8 cellular contexts compared by ENCODE assay signal in the genomic region with DNA sequence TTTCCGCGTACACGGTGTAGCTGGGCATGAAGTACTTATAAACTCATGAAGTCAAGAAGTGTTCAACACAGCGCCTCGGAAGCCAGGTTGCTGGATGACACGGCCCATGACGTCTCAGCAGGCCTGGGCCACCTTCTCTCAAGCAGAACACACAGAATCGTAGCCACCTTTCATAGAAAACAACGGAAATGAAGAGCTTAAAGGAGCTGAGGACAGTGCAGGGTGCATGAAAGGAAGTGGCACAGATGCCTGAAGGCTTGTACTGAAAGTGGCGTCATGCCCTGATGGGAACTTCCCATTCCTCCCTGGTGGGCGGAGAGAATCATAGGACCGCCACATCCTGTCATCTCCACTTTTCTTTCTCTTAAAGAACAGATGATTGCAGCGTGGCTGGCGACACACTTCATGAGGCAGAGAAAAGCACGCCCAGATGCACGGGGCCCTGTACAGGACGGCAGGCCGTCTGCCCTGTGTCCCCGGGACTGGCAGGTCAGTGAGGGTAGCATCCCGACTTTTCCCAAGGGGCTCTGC. TPM values are rescaled to one million over a fixed set of nuclear protein-coding genes. Genes with fewer than 3 reads are reported as not detected.
DNase-seq lines count a peak whose midpoint lies in the region; ATAC-seq and TF ChIP-seq lines count a peak whose summit lies in the region.

No MANE protein-coding gene starts in this region.

- H3K9me3 ChIP-seq in Peyer's patch (no peaks in the 10 kb centered on the region), HAP-1 (no peaks in the 10 kb centered on the region)

- no peak for TF ChIP-seq CTCF in GM13976 (IDR thresholded peaks at IDR 0.05; ENCODE audit: borderline replicate concordance, control extremely low read depth, extremely low read depth, insufficient read depth, missing control alignments)
- TF ChIP-seq CTCF in Peyer's patch (IDR thresholded peaks at IDR 0.05), result no peak

- no peak overlapping the region for H3K9ac ChIP-seq in rectal smooth muscle tissue (ENCODE audit: low read length)

- H3K36me3 Mint-ChIP-seq in activated naive CD4-positive, alpha-beta T cell treated with anti-CD3 and anti-CD28 coated beads, Interleukin-2, amount 10 ng/mL, durations not matched to agents 7 days and 5 days, result peaks cover 18% of the 10 kb centered on the region
- H3K36me3 Mint-ChIP-seq in immature natural killer cell, result peaks cover 0 to 6% (median 0%) of the 10 kb centered on the region in 3 donors

- H3K36me3 ChIP-seq in Peyer's patch (no peaks in the 10 kb centered on the region), rectal smooth muscle tissue (ENCODE audit: control insufficient read depth, insufficient read depth, low read length) (no peaks in the 10 kb centered on the region), HAP-1 (replicated peaks) (no peaks in the 10 kb centered on the region)

- no peaks in the 10 kb centered on the region for H3K9me3 Mint-ChIP-seq in activated naive CD4-positive, alpha-beta T cell treated with anti-CD3 and anti-CD28 coated beads, Interleukin-2, amount 10 ng/mL, durations not matched to agents 7 days and 5 days
- no peaks in the 10 kb centered on the region for H3K9me3 Mint-ChIP-seq in immature natural killer cell

- TF ChIP-seq POLR2A in Peyer's patch (IDR thresholded peaks at IDR 0.05), result no peak

- H3K27me3 ChIP-seq in Peyer's patch (no peaks in the 10 kb centered on the region), rectal smooth muscle tissue (ENCODE audit: control insufficient read depth, insufficient read depth, low read length) (no peaks in the 10 kb centered on the region), HAP-1 (ENCODE audit: low read depth) (no peaks in the 10 kb centered on the region)

- H3K4me1 ChIP-seq in Peyer's patch (peaks cover 0 to 12% (median 0%) of the 10 kb centered on the region in 4 donors), rectal smooth muscle tissue (ENCODE audit: control insufficient read depth, insufficient read depth, low read length) (peaks cover 21% of the 10 kb centered on the region), HAP-1 (no peaks in the 10 kb centered on the region)

- H3K4me1 Mint-ChIP-seq in activated naive CD4-positive, alpha-beta T cell treated with anti-CD3 and anti-CD28 coated beads, Interleukin-2, amount 10 ng/mL, durations not matched to agents 7 days and 5 days, result peaks cover 12% of the 10 kb centered on the region
- peaks cover 3 to 8% of the 10 kb centered on the region in 2 donors for H3K4me1 Mint-ChIP-seq in immature natural killer cell

- H3K27ac ChIP-seq in Peyer's patch (peak overlapping the region; percentile 8 to 76 (median 35)), rectal smooth muscle tissue (ENCODE audit: low read depth, low read length) (peak overlapping the region; percentile 55)

- H3K27ac Mint-ChIP-seq in activated naive CD4-positive, alpha-beta T cell treated with anti-CD3 and anti-CD28 coated beads, Interleukin-2, amount 10 ng/mL, durations not matched to agents 7 days and 5 days, result no peak overlapping the region
- H3K27ac Mint-ChIP-seq in immature natural killer cell, result peak overlapping the region in 2 of 6 donors; percentile 37 to 73

- peak overlapping the region in 2 of 4 donors; percentile 9 to 22 for H3K4me3 ChIP-seq in Peyer's patch
- H3K4me3 ChIP-seq in rectal smooth muscle tissue (ENCODE audit: low read length), result no peak overlapping the region
- no peak overlapping the region for H3K4me3 ChIP-seq in HAP-1

- in situ Hi-C loops in GM13976 (cut with MboI; ENCODE audit: low sequenced_read_pairs, unreplicated experiment), result no loop called here
- in situ Hi-C loops in HAP-1 (cut with MboI; ENCODE audit: low sequenced_read_pairs), result no loop called here

- CTCF ChIA-PET in activated naive CD4-positive, alpha-beta T cell treated with anti-CD3 and anti-CD28 coated beads, Interleukin-2, amount 10 ng/mL, durations not matched to agents 7 days and 5 days (lab: Charles Lee), result interaction anchor here (1.8 to 2.2 kb wide), 2 partner anchors 11 to 97 kb away, joined by 5 to 14 read pairs; no protein-coding TSS in a partner anchor

- DNase-seq in GM13976 (ENCODE audit: low spot score) (peak; percentile 79), Peyer's patch (peak; percentile 45 to 91 (median 87)), immature natural killer cell (no peak), NCI-H2227 treated with DMSO at 0.1 percent for 48 hours (lab: John Stamatoyannopoulos, UW) (no peak), HAP-1 (ENCODE audit: low spot score in 2 of 2) (no peak)
- DNase-seq in activated naive CD4-positive, alpha-beta T cell treated with anti-CD3 and anti-CD28 coated beads, Interleukin-2, amount 10 ng/mL, durations not matched to agents 7 days and 5 days, result peak; percentile 90

- no peaks in the 10 kb centered on the region for H3K27me3 Mint-ChIP-seq in activated naive CD4-positive, alpha-beta T cell treated with anti-CD3 and anti-CD28 coated beads, Interleukin-2, amount 10 ng/mL, durations not matched to agents 7 days and 5 days
- peaks cover 0 to 3% (median 3%) of the 10 kb centered on the region in 3 donors for H3K27me3 Mint-ChIP-seq in immature natural killer cell (ENCODE audit: low read depth in 3 of 3)

- ATAC-seq in HG02571 (IDR thresholded peaks at IDR 0.05; ENCODE audit: unreplicated experiment), result peak; percentile 52

- peak overlapping the region; percentile 64 for H3K4me3 Mint-ChIP-seq in activated naive CD4-positive, alpha-beta T cell treated with anti-CD3 and anti-CD28 coated beads, Interleukin-2, amount 10 ng/mL, durations not matched to agents 7 days and 5 days
- no peak overlapping the region for H3K4me3 Mint-ChIP-seq in immature natural killer cell

RNA-seq across cellular contexts. Expression of a gene that starts 31.1 kb away (rescaled TPM):
- total RNA-seq in Peyer's patch, result 100 to 1,000 TPM in 3 of 4 donors, 10 to 100 TPM in 1; 28.9 to 198 (median 102) TPM
- 1 to 10 TPM; 1.9 to 8.1 (median 5.1) TPM for polyA plus RNA-seq in immature natural killer cell

Comparison
In these comparisons a context has a peak if more than half of its experiments do, and no peak if none do; other contexts are left out.
1. DNase-seq: peak in GM13976 (single experiment), Peyer's patch (3 of 3) and activated naive CD4-positive, alpha-beta T cell treated with anti-CD3 and anti-CD28 coated beads, Interleukin-2, amount 10 ng/mL, durations not matched to agents 7 days and 5 days (single experiment); none in immature natural killer cell (0 of 3), NCI-H2227 treated with DMSO at 0.1 percent for 48 hours (single experiment) and HAP-1 (0 of 2).